25 cellular contexts compared by ENCODE assay signal in the genomic region with DNA sequence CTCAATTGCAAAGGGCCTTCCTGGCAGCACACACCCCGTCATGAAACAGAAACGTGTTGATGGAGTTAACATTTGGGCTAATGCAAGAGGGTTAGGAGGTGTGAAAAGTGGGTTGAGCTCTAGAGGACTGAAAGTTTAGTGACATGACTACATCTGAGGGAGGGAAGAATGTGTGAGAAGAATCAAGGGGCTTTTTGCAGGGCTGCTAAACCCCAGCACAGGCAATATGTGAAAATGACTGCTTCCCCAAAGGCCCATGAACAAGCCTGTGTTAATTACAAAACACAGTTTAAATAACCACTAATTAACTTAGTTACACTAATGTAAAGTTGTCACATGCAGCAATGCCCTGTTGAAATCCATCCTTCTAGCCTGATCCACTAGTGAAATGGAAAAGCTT.
A peak's percentile ranks its signal among the peaks of the same experiment; 100 is the strongest.
DNase-seq lines count a peak whose midpoint lies in the region; ATAC-seq and TF ChIP-seq lines count a peak whose summit lies in the region.
"Had no signal": no experiment of that assay in that cellular context is flagged by ENCODE, and none has a peak within 500 bp of the region (broad histone marks: within the 10 kb centered on the region; RNA-seq: fewer than 3 reads in every experiment).

No MANE protein-coding gene starts in this region.

- no peak overlapping the region for H3K4me3 ChIP-seq in CD8-positive, alpha-beta memory T cell (ENCODE audit: low read length)
- H3K4me3 ChIP-seq: body of pancreas, prostate gland, thoracic aorta had no signal

- DNase-seq in CD8-positive, alpha-beta memory T cell: peak in 3 of 5 donors; percentile 9 to 56 (median 46)
- peak; percentile 76 to 79 (median 78) for DNase-seq in immature natural killer cell
- no peak for DNase-seq in GM10266 (ENCODE audit: extremely low spot score)
- no peak for DNase-seq in NCI-H526 treated with DMSO at 0.1 percent for 48 hours (lab: John Stamatoyannopoulos, UW)
- DNase-seq: activated CD4-positive, alpha-beta T cell treated with anti-CD3 and anti-CD28 coated beads for 1 hour; body of pancreas; effector CD4-positive, alpha-beta T cell; erythroblast; foreskin keratinocyte; H7; hippocampal formation; NCI-H1092; NCI-H2029 treated with DMSO at 0.1 percent for 48 hours; NCI-H345; NCI-H82; PC-3; Right ventricle myocardium superior had no signal

- H3K9me3 Mint-ChIP-seq in CD8-positive, alpha-beta memory T cell: no peaks in the 10 kb centered on the region
- no peaks in the 10 kb centered on the region for H3K9me3 Mint-ChIP-seq in immature natural killer cell
- H3K9me3 Mint-ChIP-seq: CD14-positive monocyte, neural crest cell had no signal

- H3K36me3 ChIP-seq in CD8-positive, alpha-beta memory T cell (ENCODE audit: insufficient read depth, low read length): no peaks in the 10 kb centered on the region
- H3K36me3 ChIP-seq: prostate gland had no signal

- CTCF ChIA-PET in CD8-positive, alpha-beta memory T cell (lab: Charles Lee): interaction anchor here (0.8 kb wide), 1 partner anchor 11 kb away, joined by 3 read pairs; no protein-coding TSS in a partner anchor

- no peaks in the 10 kb centered on the region for H3K9me3 ChIP-seq in CD8-positive, alpha-beta memory T cell (ENCODE audit: low read length)
- H3K9me3 ChIP-seq: body of pancreas, prostate gland, thoracic aorta had no signal

- peak; percentile 84 for ATAC-seq in GM18867 (IDR thresholded peaks at IDR 0.05; ENCODE audit: unreplicated experiment)
- ATAC-seq in HG02798 (IDR thresholded peaks at IDR 0.05; ENCODE audit: poor library complexity, unreplicated experiment): peak; percentile 79
- no peak for ATAC-seq in HG02623 (IDR thresholded peaks at IDR 0.05; ENCODE audit: unreplicated experiment)
- ATAC-seq in HG02870 (IDR thresholded peaks at IDR 0.05; ENCODE audit: unreplicated experiment): no peak
- ATAC-seq: body of pancreas, foreskin keratinocyte, PC-3 had no signal

- H3K36me3 Mint-ChIP-seq in CD8-positive, alpha-beta memory T cell: peaks cover 12 to 27% (median 14%) of the 10 kb centered on the region in 3 donors
- H3K36me3 Mint-ChIP-seq in immature natural killer cell: peaks cover 9 to 16% (median 13%) of the 10 kb centered on the region in 3 donors

- H3K27me3 Mint-ChIP-seq in CD8-positive, alpha-beta memory T cell: no peaks in the 10 kb centered on the region
- peaks cover 0 to 2% (median 0%) of the 10 kb centered on the region in 3 donors for H3K27me3 Mint-ChIP-seq in immature natural killer cell (ENCODE audit: low read depth in 3 of 3)

- no peak overlapping the region for H3K27ac ChIP-seq in CD8-positive, alpha-beta memory T cell (ENCODE audit: low read depth, low read length)
- H3K27ac ChIP-seq: body of pancreas, foreskin keratinocyte, prostate gland, thoracic aorta had no signal

- no peak overlapping the region for H3K4me3 Mint-ChIP-seq in CD8-positive, alpha-beta memory T cell
- peak overlapping the region; percentile 4 to 71 (median 56) for H3K4me3 Mint-ChIP-seq in immature natural killer cell
- H3K4me3 Mint-ChIP-seq: CD14-positive monocyte, neural crest cell had no signal

- peaks cover 16 to 35% (median 29%) of the 10 kb centered on the region in 3 donors for H3K4me1 Mint-ChIP-seq in CD8-positive, alpha-beta memory T cell
- peaks cover 62 to 70% of the 10 kb centered on the region in 2 donors for H3K4me1 Mint-ChIP-seq in immature natural killer cell
- H3K4me1 Mint-ChIP-seq: neural crest cell had no signal

- POLR2A ChIA-PET in CD8-positive, alpha-beta memory T cell (lab: Charles Lee): no interaction called here

- H3K4me1 ChIP-seq in CD8-positive, alpha-beta memory T cell (ENCODE audit: insufficient read depth, low read length): peaks cover 2% of the 10 kb centered on the region
- H3K4me1 ChIP-seq: prostate gland had no signal

- peak overlapping the region in 6 of 8 donors; percentile 5 to 84 (median 42) for H3K27ac Mint-ChIP-seq in CD8-positive, alpha-beta memory T cell
- peak overlapping the region; percentile 82 to 95 (median 90) for H3K27ac Mint-ChIP-seq in immature natural killer cell

- no peaks in the 10 kb centered on the region for H3K27me3 ChIP-seq in CD8-positive, alpha-beta memory T cell (ENCODE audit: insufficient read depth, low read length, poor library complexity, severe bottlenecking)
- H3K27me3 ChIP-seq: body of pancreas, foreskin keratinocyte had no signal

- TF ChIP-seq CTCF in GM10266 (IDR thresholded peaks at IDR 0.05; ENCODE audit: control insufficient read depth, insufficient read depth, low read depth, missing control alignments): no peak

Comparison
In these comparisons a context has a peak if more than half of its experiments do, and no peak if none do; other contexts are left out.
1. DNase-seq: peak in CD8-positive, alpha-beta memory T cell (3 of 5) and immature natural killer cell (3 of 3); none in GM10266 (single experiment) and NCI-H526 treated with DMSO at 0.1 percent for 48 hours (single experiment).
2. H3K4me3 Mint-ChIP-seq: peak in immature natural killer cell (5 of 5); none in CD8-positive, alpha-beta memory T cell (0 of 7).
3. ATAC-seq: peak in GM18867 (single experiment) and HG02798 (single experiment); none in HG02623 (single experiment) and HG02870 (single experiment).